ENCODE assay signal across 10 cellular contexts in genomic region chr3:128383316-128384235, GRCh38.
DNase-seq lines count a peak whose midpoint lies in the region; ATAC-seq and TF ChIP-seq lines count a peak whose summit lies in the region.
"Had no signal": no experiment of that assay in that cellular context is flagged by ENCODE, and none has a peak within 500 bp of the region (broad histone marks: within the 10 kb centered on the region; RNA-seq: fewer than 3 reads in every experiment).

No MANE protein-coding gene starts in this region.

- intact Hi-C loops in ascending aorta (cut with DNase I) (loop anchor here (5.0 to 10.0 kb wide), 3 partner anchors 231 to 344 kb away; partner anchors contain the start of genes EEFSEC and RAB7A), left lung (cut with DNase I) (no loop called here)
- intact Hi-C loops in naive thymus-derived CD4-positive, alpha-beta T cell (cut with micrococcal nuclease) = no loop called here

- peak overlapping the region; percentile 79 to 83 for H3K27ac ChIP-seq in ascending aorta
- H3K27ac ChIP-seq in left lung = no peak overlapping the region
- H3K27ac ChIP-seq in naive thymus-derived CD4-positive, alpha-beta T cell (ENCODE audit: low read depth, low read length) = no peak overlapping the region

- peak; percentile 64 for DNase-seq in NCI-H510A treated with DMSO at 0.1 percent for 48 hours (lab: John Stamatoyannopoulos, UW)
- no peak for DNase-seq in NCI-H510A (lab: John Stamatoyannopoulos, UW)
- DNase-seq in NCI-H774 (lab: John Stamatoyannopoulos, UW) = peak; percentile 20
- DNase-seq in ascending aorta (ENCODE audit: low spot score in 2 of 2) = peak; percentile 53 to 86
- peak; percentile 70 to 91 for DNase-seq in left lung
- peak in 1 of 2 donors; percentile 7 for DNase-seq in stimulated activated effector memory CD8-positive, alpha-beta T cell treated with anti-CD3 and anti-CD28 coated beads, Interleukin-12 subunit alpha, Interleukin-12 subunit beta, amount 100 ng/mL, for 72 hours (ENCODE audit: low spot score in 2 of 2)
- no peak for DNase-seq in naive thymus-derived CD4-positive, alpha-beta T cell

- H3K4me1 ChIP-seq in ascending aorta = peaks cover 16 to 47% of the 10 kb centered on the region in 2 donors
- H3K4me1 ChIP-seq in left lung = peaks cover 6 to 23% of the 10 kb centered on the region in 2 donors
- H3K4me1 ChIP-seq in naive thymus-derived CD4-positive, alpha-beta T cell (ENCODE audit: control insufficient read depth in 2 of 2, insufficient read depth in 2 of 2, low read length in 2 of 2) = no peaks in the 10 kb centered on the region

- no peak overlapping the region for H3K4me3 ChIP-seq in ascending aorta
- H3K4me3 ChIP-seq in left lung = no peak overlapping the region
- H3K4me3 ChIP-seq in naive thymus-derived CD4-positive, alpha-beta T cell (ENCODE audit: low read length) = no peak overlapping the region

- peak overlapping the region; percentile 62 for H3K27ac Mint-ChIP-seq in stimulated activated effector memory CD8-positive, alpha-beta T cell treated with anti-CD3 and anti-CD28 coated beads, Interleukin-12 subunit alpha, Interleukin-12 subunit beta, amount 100 ng/mL, for 72 hours
- H3K27ac Mint-ChIP-seq in naive thymus-derived CD4-positive, alpha-beta T cell = no peak overlapping the region
- H3K27ac Mint-ChIP-seq: B cell; T-helper 1 cell treated with Interleukin-12 subunit alpha and Interleukin-12 subunit beta and Interleukin-4 antibody, amounts not matched to agents 30 μg/mL and 1 μg/mL, for 36 hours had no signal

- ATAC-seq in left lung (peak; percentile 71), GM21723 (IDR thresholded peaks at IDR 0.05; ENCODE audit: unreplicated experiment) (no peak)
- peak; percentile 36 for ATAC-seq in stimulated activated effector memory CD8-positive, alpha-beta T cell treated with anti-CD3 and anti-CD28 coated beads, Interleukin-12 subunit alpha, Interleukin-12 subunit beta, amount 100 ng/mL, for 72 hours
- no peak for ATAC-seq in naive thymus-derived CD4-positive, alpha-beta T cell

- H3K9me3 ChIP-seq in ascending aorta (no peaks in the 10 kb centered on the region), left lung (no peaks in the 10 kb centered on the region)
- no peaks in the 10 kb centered on the region for H3K9me3 ChIP-seq in naive thymus-derived CD4-positive, alpha-beta T cell (ENCODE audit: control insufficient read depth in 2 of 3, low read length in 3 of 3)

- H3K27me3 ChIP-seq in ascending aorta (no peaks in the 10 kb centered on the region), left lung (no peaks in the 10 kb centered on the region)
- H3K27me3 ChIP-seq in naive thymus-derived CD4-positive, alpha-beta T cell (ENCODE audit: control insufficient read depth in 2 of 2, insufficient read depth in 2 of 2, low read length in 2 of 2) = no peaks in the 10 kb centered on the region

- POLR2A ChIA-PET in naive thymus-derived CD4-positive, alpha-beta T cell (lab: Charles Lee) = interaction anchor here (1.0 kb wide), 1 partner anchor 9 kb away, joined by 3 read pairs; no protein-coding TSS in a partner anchor

- no peak overlapping the region for H3K4me3 Mint-ChIP-seq in stimulated activated effector memory CD8-positive, alpha-beta T cell treated with anti-CD3 and anti-CD28 coated beads, Interleukin-12 subunit alpha, Interleukin-12 subunit beta, amount 100 ng/mL, for 72 hours
- no peak overlapping the region for H3K4me3 Mint-ChIP-seq in naive thymus-derived CD4-positive, alpha-beta T cell
- H3K4me3 Mint-ChIP-seq: B cell; T-helper 1 cell treated with Interleukin-12 subunit alpha and Interleukin-12 subunit beta and Interleukin-4 antibody, amounts not matched to agents 30 μg/mL and 1 μg/mL, for 36 hours had no signal

- no peaks in the 10 kb centered on the region for H3K9me3 Mint-ChIP-seq in stimulated activated effector memory CD8-positive, alpha-beta T cell treated with anti-CD3 and anti-CD28 coated beads, Interleukin-12 subunit alpha, Interleukin-12 subunit beta, amount 100 ng/mL, for 72 hours
- H3K9me3 Mint-ChIP-seq in naive thymus-derived CD4-positive, alpha-beta T cell = no peaks in the 10 kb centered on the region
- H3K9me3 Mint-ChIP-seq: T-helper 1 cell treated with Interleukin-12 subunit alpha and Interleukin-12 subunit beta and Interleukin-4 antibody, amounts not matched to agents 30 μg/mL and 1 μg/mL, for 36 hours had no signal

- H3K36me3 Mint-ChIP-seq in stimulated activated effector memory CD8-positive, alpha-beta T cell treated with anti-CD3 and anti-CD28 coated beads, Interleukin-12 subunit alpha, Interleukin-12 subunit beta, amount 100 ng/mL, for 72 hours = no peaks in the 10 kb centered on the region
- peaks cover 0 to 17% (median 6%) of the 10 kb centered on the region in 5 donors for H3K36me3 Mint-ChIP-seq in naive thymus-derived CD4-positive, alpha-beta T cell

- peaks cover 19% of the 10 kb centered on the region for H3K4me1 Mint-ChIP-seq in stimulated activated effector memory CD8-positive, alpha-beta T cell treated with anti-CD3 and anti-CD28 coated beads, Interleukin-12 subunit alpha, Interleukin-12 subunit beta, amount 100 ng/mL, for 72 hours
- H3K4me1 Mint-ChIP-seq in naive thymus-derived CD4-positive, alpha-beta T cell = peaks cover 0 to 21% (median 3%) of the 10 kb centered on the region in 7 donors
- H3K4me1 Mint-ChIP-seq: B cell had no signal

- no peaks in the 10 kb centered on the region for H3K36me3 ChIP-seq in ascending aorta
- no peaks in the 10 kb centered on the region for H3K36me3 ChIP-seq in left lung
- peaks cover 0 to 4% (median 0%) of the 10 kb centered on the region in 3 experiments for H3K36me3 ChIP-seq in naive thymus-derived CD4-positive, alpha-beta T cell (ENCODE audit: control insufficient read depth in 2 of 3, insufficient read depth in 3 of 3, low read length in 3 of 3)

- TF ChIP-seq CTCF in ascending aorta (IDR thresholded peaks at IDR 0.05) (no peak), left lung (IDR thresholded peaks at IDR 0.05) (no peak)

- CTCF ChIA-PET in naive thymus-derived CD4-positive, alpha-beta T cell (lab: Charles Lee) = interaction anchor here (0.6 kb wide), 1 partner anchor 1619 kb away, joined by 3 read pairs; no protein-coding TSS in a partner anchor

- H3K27me3 Mint-ChIP-seq in naive thymus-derived CD4-positive, alpha-beta T cell = no peaks in the 10 kb centered on the region
- H3K27me3 Mint-ChIP-seq: B cell had no signal

Comparison
In these comparisons a context has a peak if more than half of its experiments do, and no peak if none do; other contexts are left out.
1. DNase-seq: peak in NCI-H510A treated with DMSO at 0.1 percent for 48 hours (single experiment), NCI-H774 (single experiment), ascending aorta (2 of 2) and left lung (2 of 2); none in NCI-H510A (single experiment) and naive thymus-derived CD4-positive, alpha-beta T cell (0 of 9).
2. H3K27ac ChIP-seq: peak in ascending aorta (2 of 2); none in left lung (0 of 2) and naive thymus-derived CD4-positive, alpha-beta T cell (single experiment).
3. ATAC-seq: peak in left lung (single experiment) and stimulated activated effector memory CD8-positive, alpha-beta T cell treated with anti-CD3 and anti-CD28 coated beads, Interleukin-12 subunit alpha, Interleukin-12 subunit beta, amount 100 ng/mL, for 72 hours (single experiment); none in naive thymus-derived CD4-positive, alpha-beta T cell (single experiment) and GM21723 (single experiment).